13 cellular contexts compared by ENCODE assay signal in genomic region chr15:70558406-70559222, GRCh38.
DNase-seq lines count a peak whose midpoint lies in the region; ATAC-seq, FAIRE-seq and TF ChIP-seq lines count a peak whose summit lies in the region.
"Had no signal": no experiment of that assay in that cellular context is flagged by ENCODE, and none has a peak within 500 bp of the region (broad histone marks: within the 10 kb centered on the region; RNA-seq: fewer than 3 reads in every experiment).

No MANE protein-coding gene starts in this region.

- H3K4me3 ChIP-seq in NB4 (ENCODE audit: low read depth, low read length) = peak overlapping the region; percentile 25
- peak overlapping the region; percentile 35 to 70 (median 42) for H3K4me3 ChIP-seq in skeletal muscle tissue (ENCODE audit: low read length in 3 of 3)
- H3K4me3 ChIP-seq in A673 (ENCODE audit: low read depth, low read length, poor library complexity, severe bottlenecking) = no peak overlapping the region
- H3K4me3 ChIP-seq in dorsolateral prefrontal cortex = no peak overlapping the region
- H3K4me3 ChIP-seq: esophagus squamous epithelium, K562 had no signal

- H3K4me1 ChIP-seq in skeletal muscle tissue (ENCODE audit: control insufficient read depth in 3 of 3, insufficient read depth in 3 of 3, low read length in 3 of 3) = peaks cover 20 to 30% (median 24%) of the 10 kb centered on the region in 3 donors
- peaks cover 5% of the 10 kb centered on the region for H3K4me1 ChIP-seq in A673 (ENCODE audit: insufficient read depth, low read length, poor library complexity, severe bottlenecking)

- H3K36me3 ChIP-seq in skeletal muscle tissue (ENCODE audit: control insufficient read depth in 3 of 3, insufficient read depth in 3 of 3, low read length in 3 of 3) = no peaks in the 10 kb centered on the region
- no peaks in the 10 kb centered on the region for H3K36me3 ChIP-seq in A673 (ENCODE audit: insufficient read depth, low read length, poor library complexity, severe bottlenecking)
- H3K36me3 ChIP-seq: esophagus squamous epithelium had no signal

- no TSS peak for BruUV-seq in A673 (replicated peaks; lab: Mats Ljungman, UMichigan)

- H3K9me3 ChIP-seq in skeletal muscle tissue (ENCODE audit: control insufficient read depth in 3 of 3, low read length in 3 of 3) (no peaks in the 10 kb centered on the region), A673 (ENCODE audit: low read depth, low read length, poor library complexity, severe bottlenecking) (no peaks in the 10 kb centered on the region)
- H3K9me3 ChIP-seq: esophagus squamous epithelium had no signal

- intact Hi-C loops in A673 (cut with micrococcal nuclease; ENCODE audit: unreplicated experiment) (no loop called here), dorsolateral prefrontal cortex (cut with DNase I) (no loop called here)

- H3K9ac ChIP-seq in skeletal muscle tissue (ENCODE audit: low read depth in 1 of 3, low read length in 3 of 3) = peak overlapping the region in 1 of 3 donors; percentile 69

- H3K27ac ChIP-seq in skeletal muscle tissue (ENCODE audit: low read depth, low read length) (no peak overlapping the region), A673 (ENCODE audit: low read depth, low read length, poor library complexity, severe bottlenecking) (no peak overlapping the region), dorsolateral prefrontal cortex (no peak overlapping the region)
- H3K27ac ChIP-seq: esophagus squamous epithelium had no signal

- no peaks in the 10 kb centered on the region for H3K27me3 ChIP-seq in skeletal muscle tissue (ENCODE audit: control insufficient read depth in 3 of 3, insufficient read depth in 3 of 3, low read length in 3 of 3)
- no peaks in the 10 kb centered on the region for H3K27me3 ChIP-seq in A673 (replicated peaks; ENCODE audit: insufficient read depth, low read depth, low read length, poor library complexity)
- peaks cover 0 to 7% (median 0%) of the 10 kb centered on the region in 45 donors for H3K27me3 ChIP-seq in dorsolateral prefrontal cortex

- TF ChIP-seq POLR2A in GM12891 (IDR thresholded peaks at IDR 0.05; ENCODE audit: low read depth, low read length) (no peak), NB4 (IDR thresholded peaks at IDR 0.05; ENCODE audit: extremely low read depth, insufficient read length) (no peak)

- FAIRE-seq in GM12891 (lab: Jason Lieb, UNC) = peak; percentile 81
- FAIRE-seq: GM12892, K562 had no signal

- TF ChIP-seq CTCF in NB4 (IDR thresholded peaks at IDR 0.05; ENCODE audit: low read depth, low read length) = no peak
- TF ChIP-seq CTCF in A673 (conservative IDR thresholded peaks at IDR 0.05; ENCODE audit: low read depth, low read length) = no peak
- TF ChIP-seq CTCF in dorsolateral prefrontal cortex (IDR thresholded peaks at IDR 0.05 in 54 of 56, conservative IDR thresholded peaks at IDR 0.05 in 2 of 56; ENCODE audit: low read depth in 1 of 56, partially characterized antibody in 56 of 56) = no peak

- POLR2A ChIA-PET in A673 (lab: Charles Lee; ENCODE audit: low non-redundant PET) = no interaction called here

- CTCF ChIA-PET in A673 (lab: Charles Lee) = interaction anchor here (0.5 to 1.2 kb wide), 2 partner anchors 10 to 17 kb away, joined by 4 to 5 read pairs; no protein-coding TSS in a partner anchor

- DNase-seq in GM12891 (ENCODE audit: insufficient read length, low spot score) (no peak), NB4 (ENCODE audit: low read depth) (no peak), A673 (ENCODE audit: low spot score) (no peak), dorsolateral prefrontal cortex (no peak)
- DNase-seq: activated B cell treated with CpG ODN at 0.5 μM for 24 hours, cortex of kidney, NCI-H524 had no signal

- ATAC-seq in esophagus mucosa (peak; percentile 20), GM18873 (IDR thresholded peaks at IDR 0.05; ENCODE audit: low FRiP score, unreplicated experiment) (no peak)
- ATAC-seq: K562 had no signal

TF ChIP-seq in GM12891, 5 proteins besides CTCF, POLR2A, EP300 and RAD21:
- TF ChIP-seq POLR2AphosphoS5 (IDR thresholded peaks at IDR 0.05; ENCODE audit: low read depth, low read length) (no peak), TAF1 (IDR thresholded peaks at IDR 0.05; ENCODE audit: low read depth, low read length) (no peak), PAX5 (IDR thresholded peaks at IDR 0.05; ENCODE audit: insufficient read depth, low read length, severe bottlenecking) (no peak), SPI1 (IDR thresholded peaks at IDR 0.05; ENCODE audit: low read depth, low read length) (no peak), POU2F2 (IDR thresholded peaks at IDR 0.05; ENCODE audit: low read depth, low read length) (no peak)

Comparison
In these comparisons a context has a peak if more than half of its experiments do, and no peak if none do; other contexts are left out.
1. H3K4me3 ChIP-seq: peak in NB4 (single experiment) and skeletal muscle tissue (3 of 3); none in A673 (single experiment) and dorsolateral prefrontal cortex (0 of 59).